Comparison of ENCODE assay signal across 1 cellular context in genomic region chr5:157828031-157828948, GRCh38.
TF ChIP-seq lines count a peak whose summit lies in the region.

No MANE protein-coding gene starts in this region.

TF ChIP-seq in H1, 55 proteins besides CTCF, POLR2A, EP300 and RAD21:
- TF ChIP-seq SIX5 (IDR thresholded peaks at IDR 0.05; ENCODE audit: low read depth, low read length) (no peak), RFX5 (IDR thresholded peaks at IDR 0.05; ENCODE audit: borderline replicate concordance, low read depth, low read length) (no peak), MAFK (IDR thresholded peaks at IDR 0.05; ENCODE audit: low read depth, low read length) (peak; percentile 35; the same call in 1 of the 2 replicates), BACH1 (IDR thresholded peaks at IDR 0.05; ENCODE audit: low read length) (0 out of 2 replicates have a peak, but pooled peaks have one; percentile 11), KDM1A (IDR thresholded peaks at IDR 0.05; ENCODE audit: borderline replicate concordance, low read length) (no peak)
